In genomic region chr15:48877630-48878595, GRCh38 we compare ENCODE assay signal across 8 cellular contexts.
A peak's percentile ranks its signal among the peaks of the same experiment; 100 is the strongest.
DNase-seq lines count a peak whose midpoint lies in the region; ATAC-seq and FAIRE-seq lines count a peak whose summit lies in the region.

TSS of gene EID1 (plus strand) at chr15:48878134. CDS start at chr15:48878177, 43 bp downstream.

- peak; percentile 97 for ATAC-seq in GM19023 (IDR thresholded peaks at IDR 0.05; ENCODE audit: unreplicated experiment)
- peak; percentile 98 for ATAC-seq in HG03280 (IDR thresholded peaks at IDR 0.05; ENCODE audit: unreplicated experiment)
- ATAC-seq in central memory CD8-positive, alpha-beta T cell (replicated peaks; ENCODE audit: extremely low read depth, poor library complexity, severe bottlenecking) = peak; percentile 94

- H3K27ac Mint-ChIP-seq in central memory CD8-positive, alpha-beta T cell (ENCODE audit: low read depth) = peak within 1 kb of the TSS; percentile 99

- peak; percentile 30 for FAIRE-seq in islet of Langerhans (lab: Jason Lieb, UNC)

- H3K27me3 Mint-ChIP-seq in central memory CD8-positive, alpha-beta T cell = peaks cover 20% of the 10 kb centered on the region

- H3K9me3 Mint-ChIP-seq in central memory CD8-positive, alpha-beta T cell = no peaks in the 10 kb centered on the region

- H3K4me3 Mint-ChIP-seq in central memory CD8-positive, alpha-beta T cell = peak within 1 kb of the TSS; percentile 96

- DNase-seq in AG08396 (ENCODE audit: low spot score) (peak; percentile 92), NCI-H345 treated with DMSO at 0.1 percent for 48 hours (lab: John Stamatoyannopoulos, UW; ENCODE audit: unreplicated experiment) (peak; percentile 81)
- peak; percentile 87 for DNase-seq in activated CD4-positive, CD25-positive, alpha-beta regulatory T cell treated with anti-CD3 and anti-CD28 coated beads, Interleukin-2, amount 50 U/mL, for 16 hours (ENCODE audit: low read depth, low spot score)
- peak; percentile 91 for DNase-seq in central memory CD8-positive, alpha-beta T cell (ENCODE audit: low spot score in 2 of 2)
- DNase-seq in stimulated activated CD4-positive, alpha-beta T cell treated with anti-CD3 and anti-CD28 coated beads, Interleukin-12 subunit alpha, Interleukin-12 subunit beta, amount 100 ng/mL, for 48 hours (ENCODE audit: low read depth in 2 of 3, low spot score in 1 of 3) = peak; percentile 86 to 90 (median 90)

- H3K4me1 Mint-ChIP-seq in central memory CD8-positive, alpha-beta T cell = peaks cover 24% of the 10 kb centered on the region

- H3K36me3 Mint-ChIP-seq in central memory CD8-positive, alpha-beta T cell (ENCODE audit: insufficient read depth) = peaks cover 11% of the 10 kb centered on the region

Comparison
In these comparisons a context has a peak if more than half of its experiments do, and no peak if none do; other contexts are left out.
1. Peak in every context shown above with its lines: DNase-seq and ATAC-seq.